ENCODE assay signal across 1 cellular context in the genomic region with DNA sequence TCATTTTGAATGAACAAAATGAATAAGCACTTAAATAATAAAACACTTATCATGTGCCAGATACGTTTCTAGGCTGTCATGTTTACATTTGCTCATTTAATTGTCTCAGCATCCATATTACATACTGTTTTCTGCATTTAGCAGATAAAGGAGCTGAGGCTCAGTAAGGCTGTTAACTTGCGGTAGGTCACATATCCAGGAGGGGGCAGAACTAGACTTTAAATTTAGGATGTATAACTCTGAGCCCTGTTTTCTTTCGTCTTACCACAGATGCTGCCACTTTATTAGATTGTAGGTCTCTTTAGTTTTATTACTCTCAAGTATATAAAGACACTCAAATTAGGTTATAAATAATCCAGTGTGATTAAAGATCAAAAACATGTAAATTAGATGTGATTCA.
TF ChIP-seq lines count a peak whose summit lies in the region.

No MANE protein-coding gene starts in this region.

TF ChIP-seq in Ishikawa, 13 proteins besides CTCF, POLR2A, EP300 and RAD21 (continued from another document):
- TF ChIP-seq, protein P1, sequence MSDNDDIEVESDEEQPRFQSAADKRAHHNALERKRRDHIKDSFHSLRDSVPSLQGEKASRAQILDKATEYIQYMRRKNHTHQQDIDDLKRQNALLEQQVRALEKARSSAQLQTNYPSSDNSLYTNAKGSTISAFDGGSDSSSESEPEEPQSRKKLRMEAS (IDR thresholded peaks at IDR 0.05), result no peak
- TF ChIP-seq, protein P2, sequence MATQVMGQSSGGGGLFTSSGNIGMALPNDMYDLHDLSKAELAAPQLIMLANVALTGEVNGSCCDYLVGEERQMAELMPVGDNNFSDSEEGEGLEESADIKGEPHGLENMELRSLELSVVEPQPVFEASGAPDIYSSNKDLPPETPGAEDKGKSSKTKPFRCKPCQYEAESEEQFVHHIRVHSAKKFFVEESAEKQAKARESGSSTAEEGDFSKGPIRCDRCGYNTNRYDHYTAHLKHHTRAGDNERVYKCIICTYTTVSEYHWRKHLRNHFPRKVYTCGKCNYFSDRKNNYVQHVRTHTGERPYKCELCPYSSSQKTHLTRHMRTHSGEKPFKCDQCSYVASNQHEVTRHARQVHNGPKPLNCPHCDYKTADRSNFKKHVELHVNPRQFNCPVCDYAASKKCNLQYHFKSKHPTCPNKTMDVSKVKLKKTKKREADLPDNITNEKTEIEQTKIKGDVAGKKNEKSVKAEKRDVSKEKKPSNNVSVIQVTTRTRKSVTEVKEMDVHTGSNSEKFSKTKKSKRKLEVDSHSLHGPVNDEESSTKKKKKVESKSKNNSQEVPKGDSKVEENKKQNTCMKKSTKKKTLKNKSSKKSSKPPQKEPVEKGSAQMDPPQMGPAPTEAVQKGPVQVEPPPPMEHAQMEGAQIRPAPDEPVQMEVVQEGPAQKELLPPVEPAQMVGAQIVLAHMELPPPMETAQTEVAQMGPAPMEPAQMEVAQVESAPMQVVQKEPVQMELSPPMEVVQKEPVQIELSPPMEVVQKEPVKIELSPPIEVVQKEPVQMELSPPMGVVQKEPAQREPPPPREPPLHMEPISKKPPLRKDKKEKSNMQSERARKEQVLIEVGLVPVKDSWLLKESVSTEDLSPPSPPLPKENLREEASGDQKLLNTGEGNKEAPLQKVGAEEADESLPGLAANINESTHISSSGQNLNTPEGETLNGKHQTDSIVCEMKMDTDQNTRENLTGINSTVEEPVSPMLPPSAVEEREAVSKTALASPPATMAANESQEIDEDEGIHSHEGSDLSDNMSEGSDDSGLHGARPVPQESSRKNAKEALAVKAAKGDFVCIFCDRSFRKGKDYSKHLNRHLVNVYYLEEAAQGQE (IDR thresholded peaks at IDR 0.05; ENCODE audit: low read depth), result no peak
